19 cellular contexts compared by ENCODE assay signal in genomic region chr5:96772542-96772941, GRCh38. TPM values are rescaled to one million over a fixed set of nuclear protein-coding genes. Genes with fewer than 3 reads are reported as not detected.
DNase-seq lines count a peak whose midpoint lies in the region; ATAC-seq, FAIRE-seq and TF ChIP-seq lines count a peak whose summit lies in the region.
"Had no signal": no experiment of that assay in that cellular context is flagged by ENCODE, and none has a peak within 500 bp of the region (broad histone marks: within the 10 kb centered on the region; RNA-seq: fewer than 3 reads in every experiment).

No MANE protein-coding gene starts in this region.

- no peaks in the 10 kb centered on the region for H3K27me3 Mint-ChIP-seq in activated T-cell treated with anti-CD3 and anti-CD28 coated beads, Interleukin-2, amount 50 U/mL, for 72 hours (ENCODE audit: low read depth)

- H3K4me1 Mint-ChIP-seq in activated T-cell treated with anti-CD3 and anti-CD28 coated beads, Interleukin-2, amount 50 U/mL, for 72 hours (ENCODE audit: low read depth), result peaks cover 14% of the 10 kb centered on the region
- H3K4me1 Mint-ChIP-seq in stimulated activated effector memory CD8-positive, alpha-beta T cell treated with anti-CD3 and anti-CD28 coated beads, Interleukin-12 subunit alpha, Interleukin-12 subunit beta, amount 100 ng/mL, for 72 hours, result peaks cover 10% of the 10 kb centered on the region

- peak overlapping the region; percentile 52 for H3K27ac ChIP-seq in WERI-Rb-1
- H3K27ac ChIP-seq: BLaER1 treated with 17β-estradiol and CSF1 and Interleukin-3, amounts not matched to agents 10 nM and 100 nM; GM23248 had no signal

- intact Hi-C loops in Right ventricle myocardium inferior (cut with DNase I), result no loop called here

- no peaks in the 10 kb centered on the region for H3K27me3 ChIP-seq in WERI-Rb-1 (ENCODE audit: insufficient read depth, low read depth, severe bottlenecking)
- H3K27me3 ChIP-seq: BLaER1 treated with 17β-estradiol and CSF1 and Interleukin-3, amounts not matched to agents 10 nM and 100 nM; MG63 had no signal

- H3K36me3 Mint-ChIP-seq in activated T-cell treated with anti-CD3 and anti-CD28 coated beads, Interleukin-2, amount 50 U/mL, for 72 hours (ENCODE audit: insufficient read depth in 2 of 2), result peaks cover 6 to 36% of the 10 kb centered on the region in 2 donors
- H3K36me3 Mint-ChIP-seq in stimulated activated effector memory CD8-positive, alpha-beta T cell treated with anti-CD3 and anti-CD28 coated beads, Interleukin-12 subunit alpha, Interleukin-12 subunit beta, amount 100 ng/mL, for 72 hours, result peaks cover 99% of the 10 kb centered on the region

- no peaks in the 10 kb centered on the region for H3K9me3 ChIP-seq in WERI-Rb-1 (ENCODE audit: severe bottlenecking)
- H3K9me3 ChIP-seq: BLaER1 treated with 17β-estradiol and CSF1 and Interleukin-3, amounts not matched to agents 10 nM and 100 nM; Caco-2; MG63 had no signal

- peak; percentile 43 for FAIRE-seq in frontal cortex (lab: Jason Lieb, UNC)

- H3K27ac Mint-ChIP-seq in activated T-cell treated with anti-CD3 and anti-CD28 coated beads, Interleukin-2, amount 50 U/mL, for 72 hours, result peak overlapping the region; percentile 65
- peak overlapping the region; percentile 54 for H3K27ac Mint-ChIP-seq in stimulated activated effector memory CD8-positive, alpha-beta T cell treated with anti-CD3 and anti-CD28 coated beads, Interleukin-12 subunit alpha, Interleukin-12 subunit beta, amount 100 ng/mL, for 72 hours

- H3K4me3 Mint-ChIP-seq in activated T-cell treated with anti-CD3 and anti-CD28 coated beads, Interleukin-2, amount 50 U/mL, for 72 hours, result no peak overlapping the region
- no peak overlapping the region for H3K4me3 Mint-ChIP-seq in stimulated activated effector memory CD8-positive, alpha-beta T cell treated with anti-CD3 and anti-CD28 coated beads, Interleukin-12 subunit alpha, Interleukin-12 subunit beta, amount 100 ng/mL, for 72 hours

- H3K4me3 ChIP-seq in WERI-Rb-1 (ENCODE audit: low read depth, low read length), result no peak overlapping the region
- H3K4me3 ChIP-seq: BLaER1 treated with 17β-estradiol and CSF1 and Interleukin-3, amounts not matched to agents 10 nM and 100 nM; GM23248; MG63 had no signal

- ATAC-seq in activated T-cell treated with anti-CD3 and anti-CD28 coated beads, Interleukin-2, amount 50 U/mL, for 72 hours (replicated peaks in 1 of 2), result no peak
- ATAC-seq in stimulated activated effector memory CD8-positive, alpha-beta T cell treated with anti-CD3 and anti-CD28 coated beads, Interleukin-12 subunit alpha, Interleukin-12 subunit beta, amount 100 ng/mL, for 72 hours, result no peak
- no peak for ATAC-seq in Right ventricle myocardium inferior
- ATAC-seq in GM21619 (IDR thresholded peaks at IDR 0.05; ENCODE audit: unreplicated experiment), result no peak
- ATAC-seq: Panc1 had no signal

- H3K36me3 ChIP-seq in WERI-Rb-1, result peaks cover 70% of the 10 kb centered on the region

- DNase-seq in activated T-cell treated with anti-CD3 and anti-CD28 coated beads, Interleukin-2, amount 50 U/mL, for 72 hours, result no peak
- no peak for DNase-seq in activated T-cell treated with anti-CD3 and anti-CD28 coated beads for 4 hours
- no peak for DNase-seq in WERI-Rb-1
- no peak for DNase-seq in frontal cortex (ENCODE audit: low spot score in 2 of 2)
- no peak for DNase-seq in stimulated activated effector memory CD8-positive, alpha-beta T cell treated with anti-CD3 and anti-CD28 coated beads, Interleukin-12 subunit alpha, Interleukin-12 subunit beta, amount 100 ng/mL, for 72 hours (ENCODE audit: low spot score in 2 of 2)
- no peak for DNase-seq in NCI-H2196 treated with DMSO at 0.1 percent for 48 hours (lab: John Stamatoyannopoulos, UW; ENCODE audit: unreplicated experiment)
- no peak for DNase-seq in Right ventricle myocardium inferior (ENCODE audit: missing footprints)
- DNase-seq: Caco-2, DMS153, GM23248, HCEC 1CT, IMR-90, Karpas-422, MG63, NCI-H1092, NCI-H226 had no signal

- TF ChIP-seq CTCF in WERI-Rb-1 (IDR thresholded peaks at IDR 0.05; ENCODE audit: low read depth, low read length), result no peak

- H3K9me3 Mint-ChIP-seq in activated T-cell treated with anti-CD3 and anti-CD28 coated beads, Interleukin-2, amount 50 U/mL, for 72 hours, result no peaks in the 10 kb centered on the region
- H3K9me3 Mint-ChIP-seq in stimulated activated effector memory CD8-positive, alpha-beta T cell treated with anti-CD3 and anti-CD28 coated beads, Interleukin-12 subunit alpha, Interleukin-12 subunit beta, amount 100 ng/mL, for 72 hours, result no peaks in the 10 kb centered on the region

RNA-seq across cellular contexts. Expression of gene ERAP1, which starts 35.2 kb away (rescaled TPM):
- total RNA-seq in activated T-cell treated with anti-CD3 and anti-CD28 coated beads, Interleukin-2, amount 50 U/mL, for 72 hours, result 100 to 1,000 TPM in 1 of 2 donors, 10 to 100 TPM in 1; 91.3 to 105 TPM
- 12.6 TPM for total RNA-seq in frontal cortex
- total RNA-seq in Right ventricle myocardium inferior, result 40.0 TPM
